ENCODE assay signal across 8 cellular contexts in genomic region chr20:4112490-4113420, GRCh38. TPM values are rescaled to one million over a fixed set of nuclear protein-coding genes. Genes with fewer than 3 reads are reported as not detected.
DNase-seq lines count a peak whose midpoint lies in the region; ATAC-seq and TF ChIP-seq lines count a peak whose summit lies in the region.

No MANE protein-coding gene starts in this region.

- no peaks in the 10 kb centered on the region for H3K9me3 Mint-ChIP-seq in endothelial cell (ENCODE audit: unreplicated experiment)

- ATAC-seq in HG02885 (IDR thresholded peaks at IDR 0.05; ENCODE audit: poor library complexity, unreplicated experiment): peak; percentile 66

- no peaks in the 10 kb centered on the region for H3K36me3 Mint-ChIP-seq in endothelial cell (ENCODE audit: low read depth, unreplicated experiment)

- no peak for TF ChIP-seq CTCF in endothelial cell (IDR thresholded peaks at IDR 0.05; ENCODE audit: unreplicated experiment)

- no peak overlapping the region for H3K4me3 Mint-ChIP-seq in endothelial cell (ENCODE audit: unreplicated experiment)

- DNase-seq in NOMO-1 treated with DMSO at 0.1 percent for 48 hours (lab: John Stamatoyannopoulos, UW; ENCODE audit: unreplicated experiment): peak; percentile 21
- no peak for DNase-seq in NOMO-1 treated with dmso at 0.1 percent for 144 hours (lab: John Stamatoyannopoulos, UW; ENCODE audit: unreplicated experiment)
- DNase-seq in OCI-M1 (lab: John Stamatoyannopoulos, UW): peak; percentile 75
- DNase-seq in iris pigment epithelial cell (ENCODE audit: low read depth): peak; percentile 78
- DNase-seq in endothelial cell (ENCODE audit: low spot score): no peak
- DNase-seq in activated gamma-delta T cell treated with Interleukin-2 at 50 U/mL for 16 hours: no peak
- DNase-seq in NCI-H526 (lab: John Stamatoyannopoulos, UW): no peak

- H3K4me1 Mint-ChIP-seq in endothelial cell (ENCODE audit: unreplicated experiment): peaks cover 12% of the 10 kb centered on the region

- H3K27ac Mint-ChIP-seq in endothelial cell (ENCODE audit: unreplicated experiment): no peak overlapping the region

- H3K27me3 Mint-ChIP-seq in endothelial cell (ENCODE audit: unreplicated experiment): no peaks in the 10 kb centered on the region

RNA-seq across cellular contexts. Expression of gene SMOX, which starts 35.9 kb away (rescaled TPM):
- total RNA-seq in endothelial cell (ENCODE audit: unreplicated experiment): 5.7 TPM

Comparison
In these comparisons a context has a peak if more than half of its experiments do, and no peak if none do; other contexts are left out.
1. DNase-seq: peak in NOMO-1 treated with DMSO at 0.1 percent for 48 hours (single experiment), OCI-M1 (single experiment) and iris pigment epithelial cell (single experiment); none in NOMO-1 treated with dmso at 0.1 percent for 144 hours (single experiment), endothelial cell (single experiment), activated gamma-delta T cell treated with Interleukin-2 at 50 U/mL for 16 hours (single experiment) and NCI-H526 (0 of 2).